8 cellular contexts compared by ENCODE assay signal in genomic region chr4:673349-674091, GRCh38. TPM values are rescaled to one million over a fixed set of nuclear protein-coding genes. Genes with fewer than 3 reads are reported as not detected.
DNase-seq lines count a peak whose midpoint lies in the region; ATAC-seq and TF ChIP-seq lines count a peak whose summit lies in the region.

No MANE protein-coding gene starts in this region.

- CTCF ChIA-PET in activated B cell treated with CpG ODN at 0.5 μM for 24 hours (lab: Charles Lee): interaction anchor here (1.2 to 1.6 kb wide), 3 partner anchors 9 to 27 kb away, joined by 3 to 10 read pairs (median 3); no protein-coding TSS in a partner anchor

- ATAC-seq in activated B cell treated with CpG ODN at 0.5 μM for 24 hours (ENCODE audit: low read depth) (no peak), gastroesophageal sphincter (peak; percentile 13), psoas muscle (peak; percentile 8 to 14 (median 12)), GM21619 (IDR thresholded peaks at IDR 0.05; ENCODE audit: unreplicated experiment) (no peak), HG03378 (IDR thresholded peaks at IDR 0.05; ENCODE audit: unreplicated experiment) (no peak)

- H3K27me3 Mint-ChIP-seq in activated B cell treated with CpG ODN at 0.5 μM for 24 hours: no peaks in the 10 kb centered on the region

- peak overlapping the region; percentile 88 for H3K4me3 Mint-ChIP-seq in activated B cell treated with CpG ODN at 0.5 μM for 24 hours

- H3K27ac ChIP-seq in gastroesophageal sphincter: peak overlapping the region; percentile 25 to 99 (median 93)
- H3K27ac ChIP-seq in psoas muscle: peak overlapping the region; percentile 93

- TF ChIP-seq EP300 in gastroesophageal sphincter (IDR thresholded peaks at IDR 0.05): no peak

- peaks cover 29% of the 10 kb centered on the region for H3K36me3 Mint-ChIP-seq in activated B cell treated with CpG ODN at 0.5 μM for 24 hours (ENCODE audit: low read depth)

- TF ChIP-seq CTCF in activated B cell treated with CpG ODN at 0.5 μM for 24 hours (IDR thresholded peaks at IDR 0.05) (no peak), gastroesophageal sphincter (IDR thresholded peaks at IDR 0.05) (no peak), psoas muscle (IDR thresholded peaks at IDR 0.05) (no peak)

- H3K9me3 ChIP-seq in gastroesophageal sphincter (no peaks in the 10 kb centered on the region), psoas muscle (no peaks in the 10 kb centered on the region)

- H3K9me3 Mint-ChIP-seq in activated B cell treated with CpG ODN at 0.5 μM for 24 hours: no peaks in the 10 kb centered on the region

- H3K4me1 ChIP-seq in gastroesophageal sphincter (peaks cover 0 to 29% (median 14%) of the 10 kb centered on the region in 3 donors), psoas muscle (peaks cover 44% of the 10 kb centered on the region)

- DNase-seq in activated CD8-positive, alpha-beta memory T cell treated with anti-CD3 and anti-CD28 coated beads, Interleukin-2, amount 50 U/mL, for 4 hours: peak; percentile 41
- DNase-seq in activated CD8-positive, alpha-beta memory T cell treated with anti-CD3 and anti-CD28 coated beads for 24 hours: no peak
- no peak for DNase-seq in activated B cell treated with CpG ODN at 0.5 μM for 24 hours
- peak; percentile 57 to 76 for DNase-seq in psoas muscle
- DNase-seq in ecto neural progenitor cell (ENCODE audit: low spot score): no peak

- TF ChIP-seq POLR2A in gastroesophageal sphincter (IDR thresholded peaks at IDR 0.05): no peak

- intact Hi-C loops in activated B cell treated with CpG ODN at 0.5 μM for 24 hours (cut with micrococcal nuclease) (loop anchor here (1.0 to 2.0 kb wide), 11 partner anchors 9 to 1039 kb away; partner anchors contain the start of genes GAK, IDUA, PCGF3 and PIGG), psoas muscle (cut with DNase I) (no loop called here)

- peaks cover 34% of the 10 kb centered on the region for H3K4me1 Mint-ChIP-seq in activated B cell treated with CpG ODN at 0.5 μM for 24 hours

- H3K36me3 ChIP-seq in gastroesophageal sphincter: peaks cover 0 to 30% of the 10 kb centered on the region in 2 donors
- peaks cover 7 to 28% of the 10 kb centered on the region in 2 donors for H3K36me3 ChIP-seq in psoas muscle (ENCODE audit: insufficient read depth in 1 of 2, low read depth in 1 of 2)

- POLR2A ChIA-PET in activated B cell treated with CpG ODN at 0.5 μM for 24 hours (lab: Charles Lee): interaction anchor here (0.8 to 3.2 kb wide), 12 partner anchors 10 to 549 kb away, joined by 3 to 56 read pairs (median 7); partner anchors contain the start of genes GAK, TMEM175, ZNF141 and ZNF718

- H3K27me3 ChIP-seq in gastroesophageal sphincter (peaks cover 6% of the 10 kb centered on the region), psoas muscle (ENCODE audit: insufficient read depth in 3 of 3, low read length in 2 of 3) (peaks cover 0 to 3% (median 0%) of the 10 kb centered on the region in 3 donors)

- H3K27ac Mint-ChIP-seq in activated B cell treated with CpG ODN at 0.5 μM for 24 hours: peak overlapping the region; percentile 30

- peak overlapping the region; percentile 70 to 89 for H3K4me3 ChIP-seq in gastroesophageal sphincter
- peak overlapping the region; percentile 86 for H3K4me3 ChIP-seq in psoas muscle

- WGBS in gastroesophageal sphincter (ENCODE audit: low coverage in 1 of 2), 2 donors: 6 to 24% methylated on average over 11 to 12 of the region's 55 CpGs
- WGBS in psoas muscle, 3 donors: 8 to 10% (median 9%) methylated on average over 40 to 54 of the region's 55 CpGs

RNA-seq across cellular contexts. Expression of gene ATP5ME, which starts 0.6 kb away (rescaled TPM):
- total RNA-seq in activated B cell treated with CpG ODN at 0.5 μM for 24 hours (152 and 193 TPM in 2 replicates), gastroesophageal sphincter (100 to 1,000 TPM in 3 of 4 donors, 10 to 100 TPM in 1; 56.9 to 116 (median 106) TPM), psoas muscle (100 to 1,000 TPM; 358 to 494 (median 466) TPM)
- polyA plus RNA-seq in psoas muscle: 100 to 1,000 TPM; 389 to 712 (median 679) TPM

RNA-seq across cellular contexts. Expression of gene MYL5, which starts 0.8 kb away (rescaled TPM):
- 21.9 and 24.6 TPM in 2 replicates for total RNA-seq in activated B cell treated with CpG ODN at 0.5 μM for 24 hours
- 10 to 100 TPM in 1 of 4 donors, 1 to 10 TPM in 3; 1.5 to 12.6 (median 3.8) TPM for total RNA-seq in gastroesophageal sphincter
- total RNA-seq in psoas muscle: 1 to 10 TPM; 3.3 to 7.2 (median 5.9) TPM
- 10 to 100 TPM in 1 of 3 donors, 1 to 10 TPM in 2; 2.0 to 11.2 (median 5.4) TPM for polyA plus RNA-seq in psoas muscle

RNA-seq across cellular contexts. Expression of gene SLC49A3, which starts 15.4 kb away (rescaled TPM):
- 2.3 TPM in 2 replicates for total RNA-seq in activated B cell treated with CpG ODN at 0.5 μM for 24 hours
- total RNA-seq in gastroesophageal sphincter: 1 to 10 TPM; 5.2 to 8.7 (median 7.8) TPM
- 1 to 10 TPM; 1.7 to 3.1 (median 3.0) TPM for total RNA-seq in psoas muscle
- 1 to 10 TPM; 1.6 to 3.7 (median 1.9) TPM for polyA plus RNA-seq in psoas muscle

RNA-seq across cellular contexts. Expression of gene PCGF3, which starts 32.1 kb away (rescaled TPM):
- 51.3 and 59.2 TPM in 2 replicates for total RNA-seq in activated B cell treated with CpG ODN at 0.5 μM for 24 hours
- total RNA-seq in gastroesophageal sphincter: 10 to 100 TPM; 24.4 to 46.5 (median 40.7) TPM
- 10 to 100 TPM; 13.0 to 18.6 (median 15.3) TPM for total RNA-seq in psoas muscle
- 10 to 100 TPM; 10.9 to 19.2 (median 11.3) TPM for polyA plus RNA-seq in psoas muscle

RNA-seq across cellular contexts. Expression of gene PDE6B, which starts 48.1 kb away (rescaled TPM):
- total RNA-seq in activated B cell treated with CpG ODN at 0.5 μM for 24 hours: 13.8 and 15.0 TPM in 2 replicates
- total RNA-seq in gastroesophageal sphincter: 1 to 10 TPM in 3 of 4 donors, under 1 TPM in 1; 0.81 to 5.5 (median 1.8) TPM
- under 1 TPM in 3 of 4 donors, not detected in 1; 0.30 to 0.39 (median 0.32) TPM for total RNA-seq in psoas muscle
- polyA plus RNA-seq in psoas muscle: under 1 TPM; 0.03 to 0.48 (median 0.09) TPM

Comparison
In these comparisons a context has a peak if more than half of its experiments do, and no peak if none do; other contexts are left out.
1. DNase-seq: peak in activated CD8-positive, alpha-beta memory T cell treated with anti-CD3 and anti-CD28 coated beads, Interleukin-2, amount 50 U/mL, for 4 hours (single experiment) and psoas muscle (2 of 2); none in activated CD8-positive, alpha-beta memory T cell treated with anti-CD3 and anti-CD28 coated beads for 24 hours (single experiment), activated B cell treated with CpG ODN at 0.5 μM for 24 hours (single experiment) and ecto neural progenitor cell (single experiment).
2. ATAC-seq: peak in gastroesophageal sphincter (single experiment) and psoas muscle (4 of 4); none in activated B cell treated with CpG ODN at 0.5 μM for 24 hours (single experiment), GM21619 (single experiment) and HG03378 (single experiment).